1 cellular context compared by ENCODE assay signal in genomic region chr20:63955846-63956663, GRCh38.
TF ChIP-seq lines count a peak whose summit lies in the region.

Gene UCKL1, minus strand, starts transcription at chr20:63956416. Its CDS starts 44 bp downstream, at chr20:63956372.

TF ChIP-seq in GM23338, 12 proteins besides CTCF, POLR2A, EP300 and RAD21 (continued from another document):
- TF ChIP-seq, protein P1, sequence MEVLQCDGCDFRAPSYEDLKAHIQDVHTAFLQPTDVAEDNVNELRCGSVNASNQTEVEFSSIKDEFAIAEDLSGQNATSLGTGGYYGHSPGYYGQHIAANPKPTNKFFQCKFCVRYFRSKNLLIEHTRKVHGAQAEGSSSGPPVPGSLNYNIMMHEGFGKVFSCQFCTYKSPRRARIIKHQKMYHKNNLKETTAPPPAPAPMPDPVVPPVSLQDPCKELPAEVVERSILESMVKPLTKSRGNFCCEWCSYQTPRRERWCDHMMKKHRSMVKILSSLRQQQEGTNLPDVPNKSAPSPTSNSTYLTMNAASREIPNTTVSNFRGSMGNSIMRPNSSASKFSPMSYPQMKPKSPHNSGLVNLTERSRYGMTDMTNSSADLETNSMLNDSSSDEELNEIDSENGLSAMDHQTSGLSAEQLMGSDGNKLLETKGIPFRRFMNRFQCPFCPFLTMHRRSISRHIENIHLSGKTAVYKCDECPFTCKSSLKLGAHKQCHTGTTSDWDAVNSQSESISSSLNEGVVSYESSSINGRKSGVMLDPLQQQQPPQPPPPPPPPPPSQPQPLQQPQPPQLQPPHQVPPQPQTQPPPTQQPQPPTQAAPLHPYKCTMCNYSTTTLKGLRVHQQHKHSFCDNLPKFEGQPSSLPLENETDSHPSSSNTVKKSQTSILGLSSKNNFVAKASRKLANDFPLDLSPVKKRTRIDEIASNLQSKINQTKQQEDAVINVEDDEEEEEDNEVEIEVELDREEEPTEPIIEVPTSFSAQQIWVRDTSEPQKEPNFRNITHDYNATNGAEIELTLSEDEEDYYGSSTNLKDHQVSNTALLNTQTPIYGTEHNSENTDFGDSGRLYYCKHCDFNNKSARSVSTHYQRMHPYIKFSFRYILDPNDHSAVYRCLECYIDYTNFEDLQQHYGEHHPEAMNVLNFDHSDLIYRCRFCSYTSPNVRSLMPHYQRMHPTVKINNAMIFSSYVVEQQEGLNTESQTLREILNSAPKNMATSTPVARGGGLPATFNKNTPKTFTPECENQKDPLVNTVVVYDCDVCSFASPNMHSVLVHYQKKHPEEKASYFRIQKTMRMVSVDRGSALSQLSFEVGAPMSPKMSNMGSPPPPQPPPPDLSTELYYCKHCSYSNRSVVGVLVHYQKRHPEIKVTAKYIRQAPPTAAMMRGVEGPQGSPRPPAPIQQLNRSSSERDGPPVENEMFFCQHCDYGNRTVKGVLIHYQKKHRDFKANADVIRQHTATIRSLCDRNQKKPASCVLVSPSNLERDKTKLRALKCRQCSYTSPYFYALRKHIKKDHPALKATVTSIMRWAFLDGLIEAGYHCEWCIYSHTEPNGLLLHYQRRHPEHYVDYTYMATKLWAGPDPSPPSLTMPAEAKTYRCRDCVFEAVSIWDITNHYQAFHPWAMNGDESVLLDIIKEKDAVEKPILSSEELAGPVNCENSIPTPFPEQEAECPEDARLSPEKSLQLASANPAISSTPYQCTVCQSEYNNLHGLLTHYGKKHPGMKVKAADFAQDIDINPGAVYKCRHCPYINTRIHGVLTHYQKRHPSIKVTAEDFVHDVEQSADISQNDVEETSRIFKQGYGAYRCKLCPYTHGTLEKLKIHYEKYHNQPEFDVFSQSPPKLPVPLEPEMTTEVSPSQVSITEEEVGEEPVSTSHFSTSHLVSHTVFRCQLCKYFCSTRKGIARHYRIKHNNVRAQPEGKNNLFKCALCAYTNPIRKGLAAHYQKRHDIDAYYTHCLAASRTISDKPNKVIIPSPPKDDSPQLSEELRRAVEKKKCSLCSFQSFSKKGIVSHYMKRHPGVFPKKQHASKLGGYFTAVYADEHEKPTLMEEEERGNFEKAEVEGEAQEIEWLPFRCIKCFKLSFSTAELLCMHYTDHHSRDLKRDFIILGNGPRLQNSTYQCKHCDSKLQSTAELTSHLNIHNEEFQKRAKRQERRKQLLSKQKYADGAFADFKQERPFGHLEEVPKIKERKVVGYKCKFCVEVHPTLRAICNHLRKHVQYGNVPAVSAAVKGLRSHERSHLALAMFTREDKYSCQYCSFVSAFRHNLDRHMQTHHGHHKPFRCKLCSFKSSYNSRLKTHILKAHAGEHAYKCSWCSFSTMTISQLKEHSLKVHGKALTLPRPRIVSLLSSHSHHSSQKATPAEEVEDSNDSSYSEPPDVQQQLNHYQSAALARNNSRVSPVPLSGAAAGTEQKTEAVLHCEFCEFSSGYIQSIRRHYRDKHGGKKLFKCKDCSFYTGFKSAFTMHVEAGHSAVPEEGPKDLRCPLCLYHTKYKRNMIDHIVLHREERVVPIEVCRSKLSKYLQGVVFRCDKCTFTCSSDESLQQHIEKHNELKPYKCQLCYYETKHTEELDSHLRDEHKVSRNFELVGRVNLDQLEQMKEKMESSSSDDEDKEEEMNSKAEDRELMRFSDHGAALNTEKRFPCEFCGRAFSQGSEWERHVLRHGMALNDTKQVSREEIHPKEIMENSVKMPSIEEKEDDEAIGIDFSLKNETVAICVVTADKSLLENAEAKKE (CRISPR knock-in tag; IDR thresholded peaks at IDR 0.05): no peak
- no peak for TF ChIP-seq REST (IDR thresholded peaks at IDR 0.05; ENCODE audit: unreplicated experiment)
- TF ChIP-seq STAT1 (IDR thresholded peaks at IDR 0.05; ENCODE audit: unreplicated experiment): no peak
- no peak for TF ChIP-seq EZH2 (IDR thresholded peaks at IDR 0.05; ENCODE audit: low read depth, unreplicated experiment)
- TF ChIP-seq NANOG (IDR thresholded peaks at IDR 0.05; ENCODE audit: borderline replicate concordance): no peak
